ENCODE assay signal across 1 cellular context in the genomic region with DNA sequence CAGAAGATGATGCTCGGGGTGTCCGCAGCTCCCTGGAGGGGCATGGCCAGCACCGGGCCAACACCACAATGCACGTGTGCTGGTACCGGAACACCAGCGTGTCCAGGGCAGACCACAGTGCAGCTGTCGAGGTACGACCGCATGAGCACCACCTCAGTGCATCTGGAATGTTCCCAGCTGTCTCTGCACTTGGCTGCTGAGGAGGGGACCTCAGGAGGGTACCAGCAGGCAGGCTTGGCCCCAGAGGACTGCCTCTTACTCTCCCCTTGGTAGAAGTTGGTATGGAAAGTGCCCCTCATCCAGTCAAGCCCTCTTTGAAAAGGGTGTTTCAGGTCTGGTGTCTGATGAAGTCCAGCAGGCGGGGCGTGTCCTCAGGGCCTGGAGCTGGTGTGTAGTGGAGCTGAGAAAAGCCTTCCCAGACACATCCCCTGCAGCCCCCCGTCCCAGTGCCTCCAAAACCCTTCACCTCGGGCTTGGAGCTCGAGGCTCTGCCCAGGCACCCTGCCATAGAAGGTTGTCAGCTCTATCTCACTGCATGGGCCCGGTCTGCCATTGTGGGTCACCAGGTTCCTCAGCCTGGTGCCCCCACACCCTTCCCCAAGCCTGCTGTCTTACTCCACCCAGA.
TF ChIP-seq lines count a peak whose summit lies in the region.

No MANE protein-coding gene starts in this region.

TF ChIP-seq in HepG2, 621 proteins besides CTCF, POLR2A, EP300 and RAD21 (continued from another document):
- TF ChIP-seq, protein P1, sequence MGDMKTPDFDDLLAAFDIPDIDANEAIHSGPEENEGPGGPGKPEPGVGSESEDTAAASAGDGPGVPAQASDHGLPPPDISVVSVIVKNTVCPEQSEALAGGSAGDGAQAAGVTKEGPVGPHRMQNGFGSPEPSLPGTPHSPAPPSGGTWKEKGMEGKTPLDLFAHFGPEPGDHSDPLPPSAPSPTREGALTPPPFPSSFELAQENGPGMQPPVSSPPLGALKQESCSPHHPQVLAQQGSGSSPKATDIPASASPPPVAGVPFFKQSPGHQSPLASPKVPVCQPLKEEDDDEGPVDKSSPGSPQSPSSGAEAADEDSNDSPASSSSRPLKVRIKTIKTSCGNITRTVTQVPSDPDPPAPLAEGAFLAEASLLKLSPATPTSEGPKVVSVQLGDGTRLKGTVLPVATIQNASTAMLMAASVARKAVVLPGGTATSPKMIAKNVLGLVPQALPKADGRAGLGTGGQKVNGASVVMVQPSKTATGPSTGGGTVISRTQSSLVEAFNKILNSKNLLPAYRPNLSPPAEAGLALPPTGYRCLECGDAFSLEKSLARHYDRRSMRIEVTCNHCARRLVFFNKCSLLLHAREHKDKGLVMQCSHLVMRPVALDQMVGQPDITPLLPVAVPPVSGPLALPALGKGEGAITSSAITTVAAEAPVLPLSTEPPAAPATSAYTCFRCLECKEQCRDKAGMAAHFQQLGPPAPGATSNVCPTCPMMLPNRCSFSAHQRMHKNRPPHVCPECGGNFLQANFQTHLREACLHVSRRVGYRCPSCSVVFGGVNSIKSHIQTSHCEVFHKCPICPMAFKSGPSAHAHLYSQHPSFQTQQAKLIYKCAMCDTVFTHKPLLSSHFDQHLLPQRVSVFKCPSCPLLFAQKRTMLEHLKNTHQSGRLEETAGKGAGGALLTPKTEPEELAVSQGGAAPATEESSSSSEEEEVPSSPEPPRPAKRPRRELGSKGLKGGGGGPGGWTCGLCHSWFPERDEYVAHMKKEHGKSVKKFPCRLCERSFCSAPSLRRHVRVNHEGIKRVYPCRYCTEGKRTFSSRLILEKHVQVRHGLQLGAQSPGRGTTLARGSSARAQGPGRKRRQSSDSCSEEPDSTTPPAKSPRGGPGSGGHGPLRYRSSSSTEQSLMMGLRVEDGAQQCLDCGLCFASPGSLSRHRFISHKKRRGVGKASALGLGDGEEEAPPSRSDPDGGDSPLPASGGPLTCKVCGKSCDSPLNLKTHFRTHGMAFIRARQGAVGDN (CRISPR knock-in tag; IDR thresholded peaks at IDR 0.05) = 0 out of 2 replicates have a peak, but pooled peaks have one; percentile 13
- TF ChIP-seq ZBTB20 (CRISPR knock-in tag; IDR thresholded peaks at IDR 0.05; ENCODE audit: borderline replicate concordance, low read depth) (no peak), ZNF33A (CRISPR knock-in tag; IDR thresholded peaks at IDR 0.05; ENCODE audit: borderline replicate concordance) (no peak), GTF2F1 (IDR thresholded peaks at IDR 0.05; ENCODE audit: low read length) (no peak), ZNF432 (CRISPR knock-in tag; IDR thresholded peaks at IDR 0.05; ENCODE audit: borderline replicate concordance) (no peak), KDM1A (CRISPR knock-in tag; IDR thresholded peaks at IDR 0.05) (no peak), HNF1B (CRISPR knock-in tag; IDR thresholded peaks at IDR 0.05) (no peak), ZNF20 (CRISPR knock-in tag; IDR thresholded peaks at IDR 0.05) (no peak), FOXM1 (CRISPR knock-in tag; IDR thresholded peaks at IDR 0.05) (no peak), HNRNPH1 (optimal IDR thresholded peaks at IDR 0.05; ENCODE audit: low read depth, low read length) (no peak)
- TF ChIP-seq, protein P2, sequence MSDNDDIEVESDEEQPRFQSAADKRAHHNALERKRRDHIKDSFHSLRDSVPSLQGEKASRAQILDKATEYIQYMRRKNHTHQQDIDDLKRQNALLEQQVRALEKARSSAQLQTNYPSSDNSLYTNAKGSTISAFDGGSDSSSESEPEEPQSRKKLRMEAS (IDR thresholded peaks at IDR 0.05) = 0 out of 2 replicates have a peak, but pooled peaks have one; percentile 7
- TF ChIP-seq, protein P3, sequence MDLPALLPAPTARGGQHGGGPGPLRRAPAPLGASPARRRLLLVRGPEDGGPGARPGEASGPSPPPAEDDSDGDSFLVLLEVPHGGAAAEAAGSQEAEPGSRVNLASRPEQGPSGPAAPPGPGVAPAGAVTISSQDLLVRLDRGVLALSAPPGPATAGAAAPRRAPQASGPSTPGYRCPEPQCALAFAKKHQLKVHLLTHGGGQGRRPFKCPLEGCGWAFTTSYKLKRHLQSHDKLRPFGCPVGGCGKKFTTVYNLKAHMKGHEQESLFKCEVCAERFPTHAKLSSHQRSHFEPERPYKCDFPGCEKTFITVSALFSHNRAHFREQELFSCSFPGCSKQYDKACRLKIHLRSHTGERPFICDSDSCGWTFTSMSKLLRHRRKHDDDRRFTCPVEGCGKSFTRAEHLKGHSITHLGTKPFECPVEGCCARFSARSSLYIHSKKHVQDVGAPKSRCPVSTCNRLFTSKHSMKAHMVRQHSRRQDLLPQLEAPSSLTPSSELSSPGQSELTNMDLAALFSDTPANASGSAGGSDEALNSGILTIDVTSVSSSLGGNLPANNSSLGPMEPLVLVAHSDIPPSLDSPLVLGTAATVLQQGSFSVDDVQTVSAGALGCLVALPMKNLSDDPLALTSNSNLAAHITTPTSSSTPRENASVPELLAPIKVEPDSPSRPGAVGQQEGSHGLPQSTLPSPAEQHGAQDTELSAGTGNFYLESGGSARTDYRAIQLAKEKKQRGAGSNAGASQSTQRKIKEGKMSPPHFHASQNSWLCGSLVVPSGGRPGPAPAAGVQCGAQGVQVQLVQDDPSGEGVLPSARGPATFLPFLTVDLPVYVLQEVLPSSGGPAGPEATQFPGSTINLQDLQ (CRISPR knock-in tag; IDR thresholded peaks at IDR 0.05) = 0 out of 2 replicates have a peak, but pooled peaks have one; percentile 58
- TF ChIP-seq, protein P4, sequence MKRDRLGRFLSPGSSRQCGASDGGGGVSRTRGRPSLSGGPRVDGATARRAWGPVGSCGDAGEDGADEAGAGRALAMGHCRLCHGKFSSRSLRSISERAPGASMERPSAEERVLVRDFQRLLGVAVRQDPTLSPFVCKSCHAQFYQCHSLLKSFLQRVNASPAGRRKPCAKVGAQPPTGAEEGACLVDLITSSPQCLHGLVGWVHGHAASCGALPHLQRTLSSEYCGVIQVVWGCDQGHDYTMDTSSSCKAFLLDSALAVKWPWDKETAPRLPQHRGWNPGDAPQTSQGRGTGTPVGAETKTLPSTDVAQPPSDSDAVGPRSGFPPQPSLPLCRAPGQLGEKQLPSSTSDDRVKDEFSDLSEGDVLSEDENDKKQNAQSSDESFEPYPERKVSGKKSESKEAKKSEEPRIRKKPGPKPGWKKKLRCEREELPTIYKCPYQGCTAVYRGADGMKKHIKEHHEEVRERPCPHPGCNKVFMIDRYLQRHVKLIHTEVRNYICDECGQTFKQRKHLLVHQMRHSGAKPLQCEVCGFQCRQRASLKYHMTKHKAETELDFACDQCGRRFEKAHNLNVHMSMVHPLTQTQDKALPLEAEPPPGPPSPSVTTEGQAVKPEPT (CRISPR knock-in tag; IDR thresholded peaks at IDR 0.05; ENCODE audit: low read depth) = no peak
- TF ChIP-seq, protein P5, sequence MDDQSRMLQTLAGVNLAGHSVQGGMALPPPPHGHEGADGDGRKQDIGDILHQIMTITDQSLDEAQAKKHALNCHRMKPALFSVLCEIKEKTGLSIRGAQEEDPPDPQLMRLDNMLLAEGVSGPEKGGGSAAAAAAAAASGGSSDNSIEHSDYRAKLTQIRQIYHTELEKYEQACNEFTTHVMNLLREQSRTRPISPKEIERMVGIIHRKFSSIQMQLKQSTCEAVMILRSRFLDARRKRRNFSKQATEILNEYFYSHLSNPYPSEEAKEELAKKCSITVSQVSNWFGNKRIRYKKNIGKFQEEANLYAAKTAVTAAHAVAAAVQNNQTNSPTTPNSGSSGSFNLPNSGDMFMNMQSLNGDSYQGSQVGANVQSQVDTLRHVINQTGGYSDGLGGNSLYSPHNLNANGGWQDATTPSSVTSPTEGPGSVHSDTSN (CRISPR knock-in tag; IDR thresholded peaks at IDR 0.05; ENCODE audit: borderline replicate concordance) = no peak
